ENCODE assay signal across 21 cellular contexts in genomic region chr1:166029196-166029965, GRCh38.
DNase-seq lines count a peak whose midpoint lies in the region; ATAC-seq, FAIRE-seq and TF ChIP-seq lines count a peak whose summit lies in the region.
"Had no signal": no experiment of that assay in that cellular context is flagged by ENCODE, and none has a peak within 500 bp of the region (broad histone marks: within the 10 kb centered on the region; RNA-seq: fewer than 3 reads in every experiment).

No MANE protein-coding gene starts in this region.

- CTCF ChIA-PET in K562 (lab: Yijun Ruan, JAX; ENCODE audit: low intra/inter-chr PET ratio), result no interaction called here

- intact Hi-C loops in K562 (cut with micrococcal nuclease), result no loop called here
- intact Hi-C loops in heart right ventricle (cut with DNase I), result no loop called here

- POLR2A ChIA-PET in K562 (lab: Yijun Ruan, JAX), result interaction anchor here (1.1 kb wide), 2 partner anchors 9 to 79 kb away, joined by 3 to 5 read pairs; no protein-coding TSS in a partner anchor

- no TSS peak for BruUV-seq in K562 (replicated peaks; lab: Mats Ljungman, UMichigan)

- WGBS in K562 (ENCODE audit: insufficient coverage, low coverage, missing lambda C conversion rate), result 0% methylated on average over 4 of the region's 4 CpGs
- 22 to 29% methylated on average over 4 of the region's 4 CpGs for WGBS in heart right ventricle, 2 donors

- peak; percentile 11 for FAIRE-seq in K562 (lab: Jason Lieb, UNC)
- FAIRE-seq: A204.1, D721Med, G401.6, GM12892, GM18507, HTR-8/SVneo had no signal

- H3K9me3 ChIP-seq in K562 (replicated peaks; ENCODE audit: control insufficient read depth, insufficient read depth, low read depth, low read length) (no peaks in the 10 kb centered on the region), heart right ventricle (no peaks in the 10 kb centered on the region), right atrium auricular region (no peaks in the 10 kb centered on the region)
- H3K9me3 ChIP-seq: Caco-2, HAP-1 had no signal

- TF ChIP-seq CTCF in K562 (IDR thresholded peaks at IDR 0.05 in 2 of 3, conservative IDR thresholded peaks at IDR 0.05 in 1 of 3; ENCODE audit: insufficient read depth in 2 of 3, low read depth in 1 of 3, low read length in 3 of 3) (no peak), heart right ventricle (IDR thresholded peaks at IDR 0.05) (no peak), right atrium auricular region (IDR thresholded peaks at IDR 0.05) (no peak)

- TF ChIP-seq RAD21 in K562 (CRISPR knock-in tag; conservative IDR thresholded peaks at IDR 0.05 in 1 of 2, IDR thresholded peaks at IDR 0.05 in 1 of 2), result no peak

- H3K27ac ChIP-seq in K562 (ENCODE audit: extremely low read depth, low read depth, low read length) (no peak overlapping the region), heart right ventricle (peak overlapping the region in 2 of 10 donors; percentile 14 to 65), right atrium auricular region (peak overlapping the region; percentile 75 to 86)
- H3K27ac ChIP-seq: C4-2B, GM23248, HL-60 had no signal

- no peak overlapping the region for H2AFZ ChIP-seq in K562 (ENCODE audit: low read depth, low read length)
- H2AFZ ChIP-seq: GM23248 had no signal

- no peaks in the 10 kb centered on the region for H4K20me1 ChIP-seq in K562 (replicated peaks; ENCODE audit: control insufficient read depth, insufficient read depth, low read length)

- in situ Hi-C loops in K562 (cut with MboI), result no loop called here

- no peaks in the 10 kb centered on the region for H3K9me1 ChIP-seq in K562 (ENCODE audit: control insufficient read depth, insufficient read depth, low read length)

- no peak overlapping the region for H3K4me2 ChIP-seq in K562 (ENCODE audit: insufficient read depth, low read length)

- H3K4me1 ChIP-seq in K562 (replicated peaks in 1 of 2; ENCODE audit: control insufficient read depth in 2 of 2, insufficient read depth in 2 of 2, low read length in 2 of 2), result no peaks in the 10 kb centered on the region
- H3K4me1 ChIP-seq in heart right ventricle, result peaks cover 0 to 27% (median 5%) of the 10 kb centered on the region in 9 donors
- H3K4me1 ChIP-seq in right atrium auricular region, result peaks cover 0 to 18% of the 10 kb centered on the region in 2 donors
- H3K4me1 ChIP-seq: Caco-2, HAP-1 had no signal

- H3K36me3 ChIP-seq in K562 (ENCODE audit: control insufficient read depth, insufficient read depth, low read length), result no peaks in the 10 kb centered on the region
- H3K36me3 ChIP-seq in heart right ventricle, result no peaks in the 10 kb centered on the region
- H3K36me3 ChIP-seq in right atrium auricular region, result no peaks in the 10 kb centered on the region
- H3K36me3 ChIP-seq: HAP-1 had no signal

- no peaks in the 10 kb centered on the region for H3K27me3 ChIP-seq in K562 (ENCODE audit: control insufficient read depth in 2 of 2, insufficient read depth in 2 of 2, low read length in 2 of 2)
- no peaks in the 10 kb centered on the region for H3K27me3 ChIP-seq in heart right ventricle
- no peaks in the 10 kb centered on the region for H3K27me3 ChIP-seq in right atrium auricular region

- H3K9ac ChIP-seq in K562 (ENCODE audit: insufficient read depth in 1 of 2, low read depth in 2 of 2, low read length in 2 of 2), result no peak overlapping the region
- H3K9ac ChIP-seq: GM23248 had no signal

- TF ChIP-seq EP300 in K562 (IDR thresholded peaks at IDR 0.05; ENCODE audit: low read length), result no peak

- no peaks in the 10 kb centered on the region for H3K79me2 ChIP-seq in K562 (ENCODE audit: control insufficient read depth, insufficient read depth, low read length)

- H3K4me3 ChIP-seq in K562, result no peak overlapping the region
- H3K4me3 ChIP-seq in heart right ventricle, result no peak overlapping the region
- H3K4me3 ChIP-seq in right atrium auricular region, result no peak overlapping the region
- H3K4me3 ChIP-seq: GM23248, HAP-1 had no signal

- ATAC-seq in K562 (no peak), heart right ventricle (peak in 7 of 8 donors; percentile 46 to 94 (median 92))
- no peak for ATAC-seq in stimulated activated naive CD8-positive, alpha-beta T cell treated with anti-CD3 and anti-CD28 coated beads, Interleukin-15, Interleukin-2, amounts not matched to agents 100 U/mL and 50 U/mL, for 24 hours

- DNase-seq in K562 (ENCODE audit: extremely low read depth in 1 of 4, low spot score in 3 of 4) (no peak), heart right ventricle (peak; percentile 9 to 22), right atrium auricular region (ENCODE audit: low spot score) (no peak), superior temporal gyrus (ENCODE audit: extremely low spot score) (peak; percentile 25), kidney tubule cell (ENCODE audit: low spot score) (no peak), foreskin melanocyte (no peak)
- DNase-seq in stimulated activated naive CD8-positive, alpha-beta T cell treated with anti-CD3 and anti-CD28 coated beads, Interleukin-15, Interleukin-2, amounts not matched to agents 100 U/mL and 50 U/mL, for 24 hours, result no peak
- DNase-seq: ACHN; Caco-2; CD4-positive, alpha-beta T cell; GM23248; IMR-90 had no signal

- no peak for TF ChIP-seq POLR2A in K562 (conservative IDR thresholded peaks at IDR 0.05)

TF ChIP-seq in K562, 482 proteins besides CTCF, POLR2A, EP300 and RAD21:
- TF ChIP-seq NR3C1 (CRISPR knock-in tag; IDR thresholded peaks at IDR 0.05), result no peak
- TF ChIP-seq BRF2 (IDR thresholded peaks at IDR 0.05; ENCODE audit: borderline replicate concordance, insufficient read depth, insufficient read length), result no peak
- TF ChIP-seq ATF6 (CRISPR knock-in tag; IDR thresholded peaks at IDR 0.05), result no peak
- TF ChIP-seq RCOR1 (IDR thresholded peaks at IDR 0.05; ENCODE audit: borderline replicate concordance in 1 of 2, low read depth in 2 of 2, low read length in 2 of 2), result no peak
- no peak for TF ChIP-seq ZNF146 (CRISPR knock-in tag; IDR thresholded peaks at IDR 0.05; ENCODE audit: unreplicated experiment)

Comparison
In these comparisons a context has a peak if more than half of its experiments do, and no peak if none do; other contexts are left out.
1. DNase-seq: peak in heart right ventricle (2 of 2) and superior temporal gyrus (single experiment); none in K562 (0 of 4), right atrium auricular region (single experiment), stimulated activated naive CD8-positive, alpha-beta T cell treated with anti-CD3 and anti-CD28 coated beads, Interleukin-15, Interleukin-2, amounts not matched to agents 100 U/mL and 50 U/mL, for 24 hours (single experiment), kidney tubule cell (single experiment) and foreskin melanocyte (single experiment).
2. ATAC-seq: peak in heart right ventricle (7 of 8); none in K562 (single experiment) and stimulated activated naive CD8-positive, alpha-beta T cell treated with anti-CD3 and anti-CD28 coated beads, Interleukin-15, Interleukin-2, amounts not matched to agents 100 U/mL and 50 U/mL, for 24 hours (single experiment).